In the genomic region with DNA sequence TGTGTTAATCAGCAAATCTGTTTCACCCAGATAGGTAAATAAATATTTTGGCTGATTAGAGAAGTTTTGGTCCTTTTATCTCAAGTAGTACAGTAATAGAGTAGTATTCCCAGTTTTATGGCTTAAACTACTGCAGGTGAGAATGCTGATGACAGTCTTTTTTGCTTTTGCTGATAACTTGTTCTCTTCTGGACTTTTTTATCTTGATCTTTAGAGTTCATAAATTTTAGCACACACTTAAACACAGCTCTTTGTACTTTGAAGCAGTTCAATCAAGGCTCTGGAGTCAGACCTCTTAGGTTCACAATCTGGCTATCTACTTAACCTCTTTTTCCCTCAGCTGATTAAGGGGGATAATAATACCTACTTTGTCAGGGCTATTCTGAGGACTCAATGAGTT, we compare ENCODE assay signal across 18 cellular contexts. TPM values are rescaled to one million over a fixed set of nuclear protein-coding genes. Genes with fewer than 3 reads are reported as not detected.
DNase-seq lines count a peak whose midpoint lies in the region; ATAC-seq, FAIRE-seq and TF ChIP-seq lines count a peak whose summit lies in the region.
"Had no signal": no experiment of that assay in that cellular context is flagged by ENCODE, and none has a peak within 500 bp of the region (broad histone marks: within the 10 kb centered on the region; RNA-seq: fewer than 3 reads in every experiment).

No MANE protein-coding gene starts in this region.

- H3K4me1 ChIP-seq in small intestine (ENCODE audit: control insufficient read depth in 2 of 2, insufficient read depth in 1 of 2, low read depth in 1 of 2, low read length in 1 of 2) (peaks cover 5 to 6% of the 10 kb centered on the region in 2 donors), foreskin keratinocyte (no peaks in the 10 kb centered on the region)
- H3K4me1 ChIP-seq: BLaER1, HAP-1 had no signal

- no peaks in the 10 kb centered on the region for H3K9me3 ChIP-seq in small intestine (ENCODE audit: control insufficient read depth, low read depth)
- H3K9me3 ChIP-seq: BLaER1, HAP-1 had no signal

- H3K36me3 ChIP-seq in small intestine (ENCODE audit: control insufficient read depth in 2 of 2, insufficient read depth in 2 of 2, low read length in 2 of 2), result peaks cover 0 to 2% of the 10 kb centered on the region in 2 donors

- no peak for ATAC-seq in foreskin keratinocyte
- ATAC-seq: GM12878 had no signal

- no peak overlapping the region for H3K4me3 ChIP-seq in small intestine (ENCODE audit: low read depth in 1 of 2, low read length in 2 of 2)
- H3K4me3 ChIP-seq: BLaER1, GM12878, HAP-1 had no signal

- H3K27ac ChIP-seq in small intestine (ENCODE audit: low read depth in 1 of 2, low read length in 1 of 2), result no peak overlapping the region
- H3K27ac ChIP-seq in foreskin keratinocyte, result no peak overlapping the region
- H3K27ac ChIP-seq: BLaER1 had no signal

- DNase-seq in D721Med (ENCODE audit: insufficient read length, low spot score) (no peak), NCI-H82 (lab: John Stamatoyannopoulos, UW) (peak; percentile 52), myocyte (ENCODE audit: low read depth) (peak; percentile 12), small intestine (peak; percentile 88), foreskin keratinocyte (no peak)
- no peak for DNase-seq in stimulated activated CD4-positive, alpha-beta T cell treated with anti-CD3 and anti-CD28 coated beads, Interleukin-2, amount 100 ng/mL, for 48 hours
- no peak for DNase-seq in stimulated activated CD8-positive, alpha-beta memory T cell treated with anti-CD3 and anti-CD28 coated beads, Interleukin-4, amount 100 ng/mL, for 48 hours
- DNase-seq: 8988T; Calu3; CD4-positive, alpha-beta memory T cell; DMS 273 treated with DMSO at 0.1 percent for 48 hours; DMS53; DND-41; EL had no signal

- FAIRE-seq in D721Med (lab: Jason Lieb, UNC) (peak; percentile 77), small intestine (lab: Jason Lieb, UNC) (no peak)
- FAIRE-seq: GM19239 had no signal

- no peaks in the 10 kb centered on the region for H3K27me3 ChIP-seq in small intestine (ENCODE audit: control insufficient read depth in 2 of 2, insufficient read depth in 2 of 2, low read length in 2 of 2)
- no peaks in the 10 kb centered on the region for H3K27me3 ChIP-seq in foreskin keratinocyte
- H3K27me3 ChIP-seq: BLaER1 had no signal

- TF ChIP-seq CTCF in D721Med (IDR thresholded peaks at IDR 0.05; ENCODE audit: insufficient read depth, missing control alignments) (no peak), foreskin keratinocyte (conservative IDR thresholded peaks at IDR 0.05) (no peak)

RNA-seq across cellular contexts. Expression of a gene that starts 52.0 kb away (rescaled TPM):
- total RNA-seq in myocyte (24.4 and 28.5 TPM in 2 replicates), foreskin keratinocyte (26.2 and 30.2 TPM in 2 replicates)
- 22.0 TPM for polyA plus RNA-seq in myocyte (2012)
- polyA plus RNA-seq in small intestine (10 to 100 TPM; 12.4 to 23.4 (median 15.4) TPM), foreskin keratinocyte (25.3 and 29.0 TPM in 2 replicates)

Comparison
In these comparisons a context has a peak if more than half of its experiments do, and no peak if none do; other contexts are left out.
1. DNase-seq: peak in NCI-H82 (single experiment), myocyte (single experiment) and small intestine (single experiment); none in D721Med (single experiment), stimulated activated CD4-positive, alpha-beta T cell treated with anti-CD3 and anti-CD28 coated beads, Interleukin-2, amount 100 ng/mL, for 48 hours (0 of 2), stimulated activated CD8-positive, alpha-beta memory T cell treated with anti-CD3 and anti-CD28 coated beads, Interleukin-4, amount 100 ng/mL, for 48 hours (single experiment) and foreskin keratinocyte (0 of 2).